In genomic region chr4:180542445-180543100, GRCh38 we compare ENCODE assay signal across 13 cellular contexts.
A peak's percentile ranks its signal among the peaks of the same experiment; 100 is the strongest.
DNase-seq lines count a peak whose midpoint lies in the region; ATAC-seq, FAIRE-seq and TF ChIP-seq lines count a peak whose summit lies in the region.
"Had no signal": no experiment of that assay in that cellular context is flagged by ENCODE, and none has a peak within 500 bp of the region (broad histone marks: within the 10 kb centered on the region; RNA-seq: fewer than 3 reads in every experiment).

No MANE protein-coding gene starts in this region.

- no peak overlapping the region for H3K4me3 ChIP-seq in SJCRH30
- no peak overlapping the region for H3K4me3 ChIP-seq in esophagus squamous epithelium
- H3K4me3 ChIP-seq in upper lobe of right lung: no peak overlapping the region
- H3K4me3 ChIP-seq: left lung had no signal

- FAIRE-seq in HTR-8/SVneo (lab: Jason Lieb, UNC): no peak
- FAIRE-seq: endothelial cell of umbilical vein had no signal

- intact Hi-C loops in esophagus squamous epithelium (cut with DNase I): no loop called here
- intact Hi-C loops in upper lobe of right lung (cut with DNase I): no loop called here

- no peak overlapping the region for H3K27ac ChIP-seq in SJCRH30
- no peak overlapping the region for H3K27ac ChIP-seq in esophagus squamous epithelium
- no peak overlapping the region for H3K27ac ChIP-seq in upper lobe of right lung
- H3K27ac ChIP-seq: left lung, neutrophil had no signal

- H3K36me3 ChIP-seq in SJCRH30 (no peaks in the 10 kb centered on the region), esophagus squamous epithelium (no peaks in the 10 kb centered on the region), upper lobe of right lung (no peaks in the 10 kb centered on the region)
- H3K36me3 ChIP-seq: left lung, neutrophil had no signal

- DNase-seq in COR-L47 (lab: John Stamatoyannopoulos, UW): peak; percentile 72
- peak; percentile 23 for DNase-seq in HTR-8/SVneo (ENCODE audit: insufficient read length, low spot score)
- DNase-seq in SJCRH30: peak; percentile 13 to 18
- DNase-seq in fibroblast of peridontal ligament (ENCODE audit: extremely low read depth): peak; percentile 59
- no peak for DNase-seq in stimulated activated CD4-positive, alpha-beta T cell treated with anti-CD3 and anti-CD28 coated beads, Interleukin-2, amount 100 ng/mL, for 48 hours
- DNase-seq in esophagus squamous epithelium (lab: John Stamatoyannopoulos, UW): no peak
- no peak for DNase-seq in upper lobe of right lung
- DNase-seq: left lung; NCI-H446 treated with DMSO at 0.1 percent for 48 hours; stimulated activated naive CD8-positive, alpha-beta T cell treated with anti-CD3 and anti-CD28 coated beads, Interleukin-15, Interleukin-2, amounts not matched to agents 100 U/mL and 50 U/mL, for 24 hours had no signal

- ATAC-seq in GM21737 (IDR thresholded peaks at IDR 0.05; ENCODE audit: unreplicated experiment): no peak
- no peak for ATAC-seq in upper lobe of right lung
- ATAC-seq: left lung; stimulated activated naive CD8-positive, alpha-beta T cell treated with anti-CD3 and anti-CD28 coated beads, Interleukin-15, Interleukin-2, amounts not matched to agents 100 U/mL and 50 U/mL, for 24 hours had no signal

- TF ChIP-seq CTCF in esophagus squamous epithelium (IDR thresholded peaks at IDR 0.05): no peak
- TF ChIP-seq CTCF in upper lobe of right lung (IDR thresholded peaks at IDR 0.05): no peak

- H3K27me3 ChIP-seq in SJCRH30 (no peaks in the 10 kb centered on the region), esophagus squamous epithelium (no peaks in the 10 kb centered on the region), upper lobe of right lung (no peaks in the 10 kb centered on the region)
- H3K27me3 ChIP-seq: left lung, neutrophil had no signal

- TF ChIP-seq POLR2A in esophagus squamous epithelium (IDR thresholded peaks at IDR 0.05): no peak

- no peaks in the 10 kb centered on the region for H3K4me1 ChIP-seq in SJCRH30
- no peaks in the 10 kb centered on the region for H3K4me1 ChIP-seq in esophagus squamous epithelium
- no peaks in the 10 kb centered on the region for H3K4me1 ChIP-seq in upper lobe of right lung
- H3K4me1 ChIP-seq: left lung had no signal

- 22 to 36% methylated on average over 5 of the region's 5 CpGs for WGBS in esophagus squamous epithelium, 2 donors

- H3K9me3 ChIP-seq in SJCRH30 (replicated peaks) (no peaks in the 10 kb centered on the region), esophagus squamous epithelium (no peaks in the 10 kb centered on the region), upper lobe of right lung (no peaks in the 10 kb centered on the region)
- H3K9me3 ChIP-seq: left lung, neutrophil had no signal

Comparison
In these comparisons a context has a peak if more than half of its experiments do, and no peak if none do; other contexts are left out.
1. DNase-seq: peak in COR-L47 (single experiment), HTR-8/SVneo (single experiment), SJCRH30 (2 of 2) and fibroblast of peridontal ligament (single experiment); none in stimulated activated CD4-positive, alpha-beta T cell treated with anti-CD3 and anti-CD28 coated beads, Interleukin-2, amount 100 ng/mL, for 48 hours (0 of 2), esophagus squamous epithelium (single experiment) and upper lobe of right lung (single experiment).